18 cellular contexts compared by ENCODE assay signal in genomic region chr1:195082183-195082582, GRCh38.
"Had no signal": no experiment of that assay in that cellular context is flagged by ENCODE, and none has a peak within 500 bp of the region (broad histone marks: within the 10 kb centered on the region; RNA-seq: fewer than 3 reads in every experiment).

No MANE protein-coding gene starts in this region.

- ATAC-seq: activated T-helper 17 cell treated with anti-CD3 and anti-CD28 coated beads, Interleukin-2, amount 50 U/mL, for 72 hours; esophagus mucosa; gastroesophageal sphincter; left lung; T-helper 17 cell had no signal

- H3K4me1 ChIP-seq: adrenal gland, gastroesophageal sphincter, left lung, upper lobe of left lung had no signal

- H3K36me3 ChIP-seq: adrenal gland, gastroesophageal sphincter, left lung, upper lobe of left lung had no signal

- H3K27me3 ChIP-seq: adrenal gland, gastroesophageal sphincter, left lung, upper lobe of left lung had no signal

- H3K4me3 ChIP-seq: adrenal gland, gastroesophageal sphincter, left lung, upper lobe of left lung had no signal

- H3K9me3 ChIP-seq: adrenal gland, gastroesophageal sphincter, left lung, upper lobe of left lung had no signal

- DNase-seq: activated B cell treated with CpG ODN at 0.5 μM for 24 hours; activated CD4-positive, alpha-beta T cell treated with anti-CD3 and anti-CD28 coated beads, Interleukin-2, amount 10 ng/mL, durations not matched to agents 24 days and 14 days; activated naive CD4-positive, alpha-beta T cell treated with anti-CD3 and anti-CD28 coated beads for 36 hours; activated T-cell treated with anti-CD3 and anti-CD28 coated beads for 4 hours; adrenal gland; cerebellar nuclear complex; left lung; mesenchymal stem cell; nephron progenitor cell; stimulated activated CD4-positive, alpha-beta T cell treated with anti-CD3 and anti-CD28 coated beads, Interleukin-2, amount 100 ng/mL, for 48 hours; stimulated activated naive CD4-positive, alpha-beta T cell treated with Interleukin-2 at 50 U/mL for 16 hours; T-helper 17 cell; upper lobe of left lung had no signal

- FAIRE-seq: keratinocyte, TTC549 had no signal

- H3K27ac ChIP-seq: adrenal gland, gastroesophageal sphincter, left lung, upper lobe of left lung had no signal
